In genomic region chr2:43355399-43355798, GRCh38 we compare ENCODE assay signal across 24 cellular contexts.
DNase-seq lines count a peak whose midpoint lies in the region; ATAC-seq and TF ChIP-seq lines count a peak whose summit lies in the region.
"Had no signal": no experiment of that assay in that cellular context is flagged by ENCODE, and none has a peak within 500 bp of the region (broad histone marks: within the 10 kb centered on the region; RNA-seq: fewer than 3 reads in every experiment).

No MANE protein-coding gene starts in this region.

- peaks cover 2% of the 10 kb centered on the region for H3K36me3 Mint-ChIP-seq in mesothelial cell of epicardium

- peaks cover 42% of the 10 kb centered on the region for H3K4me1 Mint-ChIP-seq in mesothelial cell of epicardium

- H3K4me3 Mint-ChIP-seq in mesothelial cell of epicardium, result no peak overlapping the region
- H3K4me3 Mint-ChIP-seq: CD14-positive monocyte; CD4-positive, alpha-beta memory T cell; CD4-positive, CD25-positive, alpha-beta regulatory T cell; CD8-positive, alpha-beta memory T cell had no signal

- H3K9me3 ChIP-seq in left ventricle myocardium inferior (replicated peaks), result no peaks in the 10 kb centered on the region
- H3K9me3 ChIP-seq: BE2C had no signal

- no peaks in the 10 kb centered on the region for H3K36me3 ChIP-seq in left ventricle myocardium inferior
- H3K36me3 ChIP-seq: BE2C, BLaER1 had no signal

- H3K4me1 ChIP-seq in left ventricle myocardium inferior, result peaks cover 44% of the 10 kb centered on the region
- H3K4me1 ChIP-seq: BLaER1 had no signal

- H3K9me3 Mint-ChIP-seq in mesothelial cell of epicardium, result peaks cover 7% of the 10 kb centered on the region
- H3K9me3 Mint-ChIP-seq: CD4-positive, alpha-beta memory T cell; CD4-positive, CD25-positive, alpha-beta regulatory T cell; CD8-positive, alpha-beta memory T cell had no signal

- intact Hi-C loops in left ventricle myocardium inferior (cut with micrococcal nuclease), result no loop called here

- no peak for ATAC-seq in HG02610 (IDR thresholded peaks at IDR 0.05; ENCODE audit: unreplicated experiment)
- ATAC-seq: GM12878 had no signal

- peak overlapping the region; percentile 4 for H3K27ac Mint-ChIP-seq in mesothelial cell of epicardium
- H3K27ac Mint-ChIP-seq: CD4-positive, CD25-positive, alpha-beta regulatory T cell had no signal

- H3K4me3 ChIP-seq in left ventricle myocardium inferior, result no peak overlapping the region
- H3K4me3 ChIP-seq: BLaER1, GM12878 had no signal

- no peaks in the 10 kb centered on the region for H3K27me3 Mint-ChIP-seq in mesothelial cell of epicardium (ENCODE audit: low read depth)
- H3K27me3 Mint-ChIP-seq: CD4-positive, alpha-beta memory T cell; CD4-positive, CD25-positive, alpha-beta regulatory T cell; CD8-positive, alpha-beta memory T cell had no signal

- TF ChIP-seq CTCF in VCaP (conservative IDR thresholded peaks at IDR 0.05), result no peak
- TF ChIP-seq CTCF in mesothelial cell of epicardium (IDR thresholded peaks at IDR 0.05; ENCODE audit: unreplicated experiment), result no peak
- no peak for TF ChIP-seq CTCF in left ventricle myocardium inferior (IDR thresholded peaks at IDR 0.05; ENCODE audit: borderline replicate concordance)

- DNase-seq in NCI-H69 (lab: John Stamatoyannopoulos, UW) (peak; percentile 58), mesothelial cell of epicardium (ENCODE audit: low spot score in 2 of 2, unreplicated experiment in 2 of 2) (no peak), HuH-7.5 (ENCODE audit: low spot score) (no peak), left ventricle myocardium inferior (no peak)
- DNase-seq: 8988T; ACHN; BE2C; C1 segment of cervical spinal cord; CD4-positive, alpha-beta memory T cell; CD4-positive, CD25-positive, alpha-beta regulatory T cell; CD8-positive, alpha-beta memory T cell; COR-L47; DMS 273 treated with DMSO at 0.1 percent for 48 hours; DMS153; DMS53; DMS79; DND-41; EL; GDM1 had no signal

- H3K27ac ChIP-seq in VCaP (peak overlapping the region; percentile 19; the same call in 1 of the 2 replicates), left ventricle myocardium inferior (replicated peaks) (no peak overlapping the region)
- H3K27ac ChIP-seq: BLaER1 had no signal

- H3K27me3 ChIP-seq in left ventricle myocardium inferior (ENCODE audit: low read depth), result no peaks in the 10 kb centered on the region
- H3K27me3 ChIP-seq: BE2C, BLaER1 had no signal
